24 cellular contexts compared by ENCODE assay signal in genomic region chr7:52779004-52779403, GRCh38.
DNase-seq lines count a peak whose midpoint lies in the region; ATAC-seq and TF ChIP-seq lines count a peak whose summit lies in the region.
"Had no signal": no experiment of that assay in that cellular context is flagged by ENCODE, and none has a peak within 500 bp of the region (broad histone marks: within the 10 kb centered on the region; RNA-seq: fewer than 3 reads in every experiment).

No MANE protein-coding gene starts in this region.

- TF ChIP-seq EP300 in transverse colon (IDR thresholded peaks at IDR 0.05; ENCODE audit: low read depth), result no peak

- in situ Hi-C loops in transverse colon (cut with MboI; ENCODE audit: low pct_ligation_motif_present in 1 of 4, low pct_unique_long_range_greater_than_20kb in 1 of 4, low sequenced_read_pairs in 3 of 4) (no loop called here), GM13976 (cut with MboI; ENCODE audit: low sequenced_read_pairs, unreplicated experiment) (no loop called here)

- no peak overlapping the region for H3K9ac ChIP-seq in OCI-LY1 (ENCODE audit: low read length)
- H3K9ac ChIP-seq: BLaER1 treated with 17β-estradiol and CSF1 and Interleukin-3, amounts not matched to agents 10 nM and 100 nM had no signal

- intact Hi-C loops in mucosa of descending colon (cut with DNase I, micrococcal nuclease), result no loop called here
- intact Hi-C loops in transverse colon (cut with DNase I; ENCODE audit: low total_unique reads), result no loop called here

- H3K27ac ChIP-seq in OCI-LY1 (ENCODE audit: low read depth, low read length, poor library complexity, severe bottlenecking) (no peak overlapping the region), transverse colon (peak overlapping the region; percentile 8 to 37 (median 28))
- H3K27ac ChIP-seq: 22Rv1; A549; BLaER1 treated with 17β-estradiol and CSF1 and Interleukin-3, amounts not matched to agents 10 nM and 100 nM; C4-2B had no signal

- H3K9me3 ChIP-seq in OCI-LY1 (ENCODE audit: low read length), result peaks cover 6% of the 10 kb centered on the region
- H3K9me3 ChIP-seq in mucosa of descending colon, result no peaks in the 10 kb centered on the region
- H3K9me3 ChIP-seq in transverse colon, result no peaks in the 10 kb centered on the region
- H3K9me3 ChIP-seq: A549; BLaER1 treated with 17β-estradiol and CSF1 and Interleukin-3, amounts not matched to agents 10 nM and 100 nM had no signal

- no peaks in the 10 kb centered on the region for H3K79me2 ChIP-seq in OCI-LY1 (ENCODE audit: insufficient read depth, low read length)

- H3K4me2 ChIP-seq in OCI-LY1 (ENCODE audit: low read length), result no peak overlapping the region
- H3K4me2 ChIP-seq: A549; BLaER1 treated with 17β-estradiol and CSF1 and Interleukin-3, amounts not matched to agents 10 nM and 100 nM had no signal

- no peak for TF ChIP-seq POLR2A in transverse colon (IDR thresholded peaks at IDR 0.05)

- peak; percentile 80 for ATAC-seq in mucosa of descending colon
- ATAC-seq: A549; CD8-positive, alpha-beta T cell; GM12878 had no signal

- DNase-seq in kidney tubule cell (ENCODE audit: low spot score) (peak; percentile 32), mucosa of descending colon (peak in 1 of 3 donors; percentile 53), transverse colon (no peak), GM13976 (ENCODE audit: low spot score) (no peak), NCI-H2081 treated with DMSO at 0.1 percent for 48 hours (lab: John Stamatoyannopoulos, UW) (no peak)
- DNase-seq in activated T-cell treated with anti-CD3 and anti-CD28 coated beads, Interleukin-2, amount 50 U/mL, for 48 hours, result no peak
- DNase-seq: AML-193; Caco-2; Calu3; CD4-positive, alpha-beta T cell; CD8-positive, alpha-beta T cell; DMS 273 treated with DMSO at 0.1 percent for 48 hours; DMS153; DMS53; DMS79; DND-41; EL; GDM1 had no signal

- TF ChIP-seq CTCF in OCI-LY1 (IDR thresholded peaks at IDR 0.05; ENCODE audit: low read length) (no peak), mucosa of descending colon (IDR thresholded peaks at IDR 0.05) (no peak), transverse colon (IDR thresholded peaks at IDR 0.05) (no peak), GM13976 (IDR thresholded peaks at IDR 0.05; ENCODE audit: borderline replicate concordance, control extremely low read depth, extremely low read depth, insufficient read depth, missing control alignments) (no peak)

- H2AFZ ChIP-seq in OCI-LY1 (ENCODE audit: low read length), result peak overlapping the region; percentile 28; the same call in 1 of the 2 replicates

- H3K27me3 ChIP-seq in OCI-LY1 (ENCODE audit: insufficient read depth, low read length), result no peaks in the 10 kb centered on the region
- H3K27me3 ChIP-seq in transverse colon, result no peaks in the 10 kb centered on the region
- H3K27me3 ChIP-seq: BLaER1 treated with 17β-estradiol and CSF1 and Interleukin-3, amounts not matched to agents 10 nM and 100 nM had no signal

- no peaks in the 10 kb centered on the region for H4K20me1 ChIP-seq in OCI-LY1 (ENCODE audit: insufficient read depth, low read length)
- H4K20me1 ChIP-seq: BLaER1 treated with 17β-estradiol and CSF1 and Interleukin-3, amounts not matched to agents 10 nM and 100 nM had no signal

- no peaks in the 10 kb centered on the region for H3F3A ChIP-seq in OCI-LY1 (ENCODE audit: insufficient read depth, low read length)

- H3K4me3 ChIP-seq in OCI-LY1 (ENCODE audit: low read depth, low read length, poor library complexity, severe bottlenecking) (no peak overlapping the region), mucosa of descending colon (no peak overlapping the region), transverse colon (no peak overlapping the region)
- H3K4me3 ChIP-seq: A549; BLaER1 treated with 17β-estradiol and CSF1 and Interleukin-3, amounts not matched to agents 10 nM and 100 nM; GM12878 had no signal

- H3K36me3 ChIP-seq in OCI-LY1 (ENCODE audit: insufficient read depth, low read length) (no peaks in the 10 kb centered on the region; the same call in 1 of the 2 replicates), mucosa of descending colon (ENCODE audit: low read depth) (no peaks in the 10 kb centered on the region), transverse colon (no peaks in the 10 kb centered on the region)
- H3K36me3 ChIP-seq: BLaER1 treated with 17β-estradiol and CSF1 and Interleukin-3, amounts not matched to agents 10 nM and 100 nM had no signal

- H3K9me2 ChIP-seq in OCI-LY1 (ENCODE audit: low read depth, low read length), result no peaks in the 10 kb centered on the region

- H3K4me1 ChIP-seq in OCI-LY1 (ENCODE audit: insufficient read depth, low read length, severe bottlenecking) (peaks cover 50% of the 10 kb centered on the region), mucosa of descending colon (ENCODE audit: low read depth) (no peaks in the 10 kb centered on the region), transverse colon (peaks cover 0 to 13% (median 0%) of the 10 kb centered on the region in 4 donors)
- H3K4me1 ChIP-seq: A549; BLaER1 treated with 17β-estradiol and CSF1 and Interleukin-3, amounts not matched to agents 10 nM and 100 nM; Caco-2 had no signal
